In genomic region chr5:77776606-77777206, GRCh38 we compare ENCODE assay signal across 8 cellular contexts. TPM values are rescaled to one million over a fixed set of nuclear protein-coding genes. Genes with fewer than 3 reads are reported as not detected.
A peak's percentile ranks its signal among the peaks of the same experiment; 100 is the strongest.
DNase-seq lines count a peak whose midpoint lies in the region; ATAC-seq and TF ChIP-seq lines count a peak whose summit lies in the region.

No MANE protein-coding gene starts in this region.

- H3K27me3 ChIP-seq in GM06990 (replicated peaks; ENCODE audit: control insufficient read depth, insufficient read depth, low read length) (no peaks in the 10 kb centered on the region), KMS-11 (ENCODE audit: insufficient read depth, low read depth) (no peaks in the 10 kb centered on the region), ovary (no peaks in the 10 kb centered on the region)
- H3K27me3 ChIP-seq in effector memory CD4-positive, alpha-beta T cell (replicated peaks; ENCODE audit: control insufficient read depth, insufficient read depth, low read length, poor library complexity, severe bottlenecking): no peaks in the 10 kb centered on the region

- no peak for DNase-seq in GM06990 (ENCODE audit: extremely low read depth, insufficient read length)
- DNase-seq in effector memory CD4-positive, alpha-beta T cell: no peak
- DNase-seq in ovary: no peak
- DNase-seq in cerebellum (ENCODE audit: low spot score): no peak
- no peak for DNase-seq in NCI-H187 (lab: John Stamatoyannopoulos, UW)
- no peak for DNase-seq in NCI-H345 (lab: John Stamatoyannopoulos, UW)

- peaks cover 36% of the 10 kb centered on the region for H3K4me1 ChIP-seq in KMS-11 (ENCODE audit: low read depth, poor library complexity, severe bottlenecking)
- H3K4me1 ChIP-seq in effector memory CD4-positive, alpha-beta T cell (ENCODE audit: control insufficient read depth, insufficient read depth, low read length, poor library complexity, severe bottlenecking): peaks cover 11% of the 10 kb centered on the region
- H3K4me1 ChIP-seq in ovary (ENCODE audit: insufficient read depth): peaks cover 11% of the 10 kb centered on the region

- H3K79me2 ChIP-seq in KMS-11 (ENCODE audit: insufficient read depth, low read depth): peaks cover 42% of the 10 kb centered on the region

- H3K4me2 ChIP-seq in KMS-11: peak overlapping the region; percentile 42

- H3K4me3 ChIP-seq in GM06990 (replicated peaks; ENCODE audit: low read depth, low read length) (peak overlapping the region; percentile 95), KMS-11 (IDR thresholded peaks at IDR 0.05; ENCODE audit: insufficient read depth, low read depth, low read length) (no peak overlapping the region), ovary (peak overlapping the region; percentile 97)
- H3K4me3 ChIP-seq in effector memory CD4-positive, alpha-beta T cell (ENCODE audit: insufficient read depth, low read depth, low read length, poor library complexity, severe bottlenecking): peak overlapping the region; percentile 48

- intact Hi-C loops in ovary (cut with DNase I): no loop called here

- TF ChIP-seq POLR2A in ovary (IDR thresholded peaks at IDR 0.05): no peak

- H3K9me3 ChIP-seq in effector memory CD4-positive, alpha-beta T cell (ENCODE audit: control insufficient read depth, low read length): no peaks in the 10 kb centered on the region
- H3K9me3 ChIP-seq in ovary: no peaks in the 10 kb centered on the region

- peak overlapping the region; percentile 98 for H3K27ac ChIP-seq in KMS-11
- peak overlapping the region; percentile 95 for H3K27ac ChIP-seq in effector memory CD4-positive, alpha-beta T cell (ENCODE audit: insufficient read depth, low read length, poor library complexity, severe bottlenecking)
- peak overlapping the region in 1 of 2 donors; percentile 98 for H3K27ac ChIP-seq in ovary

- no peak for TF ChIP-seq EP300 in ovary (IDR thresholded peaks at IDR 0.05)

- ATAC-seq in GM19397 (IDR thresholded peaks at IDR 0.05; ENCODE audit: unreplicated experiment): no peak

- peaks cover 13% of the 10 kb centered on the region; the same call in 1 of the 2 replicates for H4K20me1 ChIP-seq in KMS-11 (ENCODE audit: insufficient read depth)

- 16 to 26% (median 19%) methylated on average over 11 of the region's 11 CpGs for WGBS in ovary, 3 donors

- peak overlapping the region; percentile 100 for H3K9ac ChIP-seq in KMS-11

- peak overlapping the region; percentile 92 for H2AFZ ChIP-seq in KMS-11 (ENCODE audit: low read depth)

- no peak for TF ChIP-seq CTCF in GM06990 (IDR thresholded peaks at IDR 0.05; ENCODE audit: insufficient read depth, low read length, poor library complexity, severe bottlenecking)
- TF ChIP-seq CTCF in KMS-11 (conservative IDR thresholded peaks at IDR 0.05; ENCODE audit: low read depth, low read length): no peak
- TF ChIP-seq CTCF in ovary (IDR thresholded peaks at IDR 0.05): no peak

- H3K36me3 ChIP-seq in GM06990 (ENCODE audit: control insufficient read depth, insufficient read depth, low read length): no peaks in the 10 kb centered on the region; the same call in 1 of the 2 replicates
- no peaks in the 10 kb centered on the region; the same call in 1 of the 2 replicates for H3K36me3 ChIP-seq in KMS-11 (ENCODE audit: insufficient read depth)
- H3K36me3 ChIP-seq in effector memory CD4-positive, alpha-beta T cell (ENCODE audit: control insufficient read depth, insufficient read depth, low read length): no peaks in the 10 kb centered on the region
- H3K36me3 ChIP-seq in ovary: no peaks in the 10 kb centered on the region

RNA-seq across cellular contexts. Expression of gene TBCA, which starts 0.6 kb away (rescaled TPM):
- 100 to 1,000 TPM; 125 to 245 (median 188) TPM for total RNA-seq in ovary
- polyA plus RNA-seq in ovary: 100 to 1,000 TPM; 277 to 283 TPM
- 61.0 TPM for total RNA-seq in cerebellum
